23 cellular contexts compared by ENCODE assay signal in genomic region chr5:131759704-131760103, GRCh38.
"Had no signal": no experiment of that assay in that cellular context is flagged by ENCODE, and none has a peak within 500 bp of the region (broad histone marks: within the 10 kb centered on the region; RNA-seq: fewer than 3 reads in every experiment).

No MANE protein-coding gene starts in this region.

- H3K27ac ChIP-seq: esophagus squamous epithelium, neutrophil, pancreas, thoracic aorta, tibial nerve, upper lobe of left lung had no signal

- H3K36me3 Mint-ChIP-seq: natural killer cell treated with Interleukin-12 subunit alpha and Interleukin-12 subunit beta and Interleukin-15 and Interleukin-18, amount 100 ng/mL, for 72 hours had no signal

- H3K4me3 ChIP-seq: esophagus squamous epithelium, lung, mucosa of descending colon, pancreas, thoracic aorta, tibial nerve, upper lobe of left lung had no signal

- H3K27me3 ChIP-seq: esophagus squamous epithelium, neutrophil, pancreas, tibial nerve, upper lobe of left lung had no signal

- H3K27ac Mint-ChIP-seq: effector memory CD8-positive, alpha-beta T cell; mesothelial cell of epicardium; natural killer cell treated with Interleukin-12 subunit alpha and Interleukin-12 subunit beta and Interleukin-15 and Interleukin-18, amount 100 ng/mL, for 72 hours; stimulated activated naive CD8-positive, alpha-beta T cell treated with anti-CD3 and anti-CD28 coated beads, Interleukin-15, Interleukin-2, amounts not matched to agents 100 ng/mL and 50 ng/mL, for 24 hours had no signal

- H3K27me3 Mint-ChIP-seq: effector memory CD8-positive, alpha-beta T cell; naive B cell; natural killer cell treated with Interleukin-12 subunit alpha and Interleukin-12 subunit beta and Interleukin-15 and Interleukin-18, amount 100 ng/mL, for 72 hours; stimulated activated memory B cell treated with anti-CD40 and anti-IgM and Interleukin-4, amounts not matched to agents 10 μg/mL and 1 μg/mL and 100 μg/mL, for 72 hours; stimulated activated naive CD8-positive, alpha-beta T cell treated with anti-CD3 and anti-CD28 coated beads, Interleukin-15, Interleukin-2, amounts not matched to agents 100 ng/mL and 50 ng/mL, for 24 hours had no signal

- H3K9me3 ChIP-seq: esophagus squamous epithelium, mucosa of descending colon, neutrophil, pancreas, thoracic aorta, tibial nerve, upper lobe of left lung had no signal

- H3K36me3 ChIP-seq: neutrophil, pancreas, thoracic aorta, upper lobe of left lung had no signal

- H3K4me3 Mint-ChIP-seq: mesothelial cell of epicardium; natural killer cell treated with Interleukin-12 subunit alpha and Interleukin-12 subunit beta and Interleukin-15 and Interleukin-18, amount 100 ng/mL, for 72 hours; neural crest cell; stimulated activated memory B cell treated with anti-CD40 and anti-IgM and Interleukin-4, amounts not matched to agents 10 μg/mL and 1 μg/mL and 100 μg/mL, for 72 hours; stimulated activated naive CD8-positive, alpha-beta T cell treated with anti-CD3 and anti-CD28 coated beads, Interleukin-15, Interleukin-2, amounts not matched to agents 100 ng/mL and 50 ng/mL, for 24 hours had no signal

- ATAC-seq: effector memory CD8-positive, alpha-beta T cell; mucosa of descending colon; natural killer cell treated with Interleukin-12 subunit alpha and Interleukin-12 subunit beta and Interleukin-15 and Interleukin-18, amount 100 ng/mL, for 72 hours; pancreas; sciatic nerve; stimulated activated memory B cell treated with anti-CD40 and anti-IgM and Interleukin-4, amounts not matched to agents 10 μg/mL and 1 μg/mL and 100 μg/mL, for 72 hours had no signal

- DNase-seq: cortex of kidney; effector memory CD8-positive, alpha-beta T cell; erythroblast; esophagus squamous epithelium; foreskin melanocyte; hypothalamus; mesenchymal stem cell; mucosa of descending colon; naive B cell; pancreas; stimulated activated CD4-positive, alpha-beta T cell treated with anti-CD3 and anti-CD28 coated beads, Interleukin-2, amount 100 ng/mL, for 24 hours; stimulated activated CD4-positive, alpha-beta T cell treated with anti-CD3 and anti-CD28 coated beads, Interleukin-4, amount 100 ng/mL, for 24 hours; upper lobe of left lung had no signal
